Comparison of ENCODE assay signal across 8 cellular contexts in the genomic region with DNA sequence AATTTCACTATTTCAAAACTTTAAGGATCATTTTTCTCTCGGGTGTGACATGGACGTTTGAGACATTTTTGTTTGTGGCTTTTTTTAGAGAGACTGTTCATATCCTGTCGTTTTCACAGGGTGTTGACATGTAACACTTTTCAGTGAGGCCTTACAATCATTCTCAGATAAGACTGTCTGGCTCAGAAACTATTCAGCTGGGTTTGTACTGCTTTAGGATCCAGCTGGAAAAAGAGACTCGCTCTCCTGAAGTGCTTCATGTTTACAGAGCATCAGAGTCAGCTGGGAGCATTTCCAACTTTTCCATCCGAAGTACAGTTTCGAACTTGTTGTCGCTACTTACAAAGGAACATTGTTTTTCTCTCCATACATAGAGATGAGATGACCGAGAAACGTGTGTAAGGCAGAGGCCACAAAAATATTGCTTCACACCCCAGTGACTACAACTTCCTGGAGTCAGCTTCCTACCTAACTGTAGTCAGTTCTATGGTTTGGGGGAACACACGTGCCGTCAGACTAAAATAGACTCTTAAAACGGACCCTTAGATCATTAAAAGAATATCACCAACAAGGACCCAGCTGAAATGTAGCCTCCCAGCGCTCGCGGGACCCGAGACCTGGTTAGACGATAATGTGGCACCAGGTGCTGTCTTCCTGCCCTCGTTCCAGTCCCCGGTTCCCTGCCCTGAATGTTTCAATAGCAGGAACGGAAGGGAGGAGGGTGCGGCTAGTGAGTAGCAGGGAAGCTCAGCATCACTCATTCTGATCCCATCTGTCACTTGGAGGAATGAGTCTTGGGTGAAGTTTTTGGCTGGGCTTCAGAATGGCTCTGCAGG.
DNase-seq lines count a peak whose midpoint lies in the region; ATAC-seq, FAIRE-seq and TF ChIP-seq lines count a peak whose summit lies in the region.

No MANE protein-coding gene starts in this region.

- peaks cover 54% of the 10 kb centered on the region for H3K4me1 ChIP-seq in left ventricle myocardium inferior

- peak overlapping the region; percentile 80 for H3K27ac ChIP-seq in left ventricle myocardium inferior (replicated peaks)

- peaks cover 18% of the 10 kb centered on the region for H3K36me3 ChIP-seq in left ventricle myocardium inferior

- DNase-seq in stimulated activated CD4-positive, alpha-beta T cell treated with anti-CD3 and anti-CD28 coated beads, Interleukin-15, amount 100 ng/mL, for 24 hours, result peak; percentile 55
- DNase-seq in stimulated activated CD4-positive, alpha-beta T cell treated with anti-CD3 and anti-CD28 coated beads, Interleukin-12 subunit alpha, Interleukin-12 subunit beta, amount 100 ng/mL, for 4 hours, result no peak
- DNase-seq in left ventricle myocardium inferior (no peak), D721Med (ENCODE audit: insufficient read length, low spot score) (no peak), NCI-H2107 treated with DMSO at 0.1 percent for 48 hours (lab: John Stamatoyannopoulos, UW; ENCODE audit: unreplicated experiment) (no peak)

- H3K36me3 Mint-ChIP-seq in activated T-helper 17 cell treated with anti-CD3 and anti-CD28 coated beads, Interleukin-2, amount 50 U/mL, for 72 hours (ENCODE audit: low read depth), result peaks cover 59% of the 10 kb centered on the region
- peaks cover 19% of the 10 kb centered on the region for H3K36me3 Mint-ChIP-seq in stimulated activated memory B cell treated with anti-CD40 and anti-IgM and Interleukin-4, amounts not matched to agents 10 μg/mL and 1 μg/mL and 100 μg/mL, for 72 hours

- H3K9me3 ChIP-seq in left ventricle myocardium inferior (replicated peaks), result no peaks in the 10 kb centered on the region

- H3K4me1 Mint-ChIP-seq in activated T-helper 17 cell treated with anti-CD3 and anti-CD28 coated beads, Interleukin-2, amount 50 U/mL, for 72 hours, result peaks cover 16% of the 10 kb centered on the region
- H3K4me1 Mint-ChIP-seq in stimulated activated memory B cell treated with anti-CD40 and anti-IgM and Interleukin-4, amounts not matched to agents 10 μg/mL and 1 μg/mL and 100 μg/mL, for 72 hours, result peaks cover 62% of the 10 kb centered on the region

- H3K27ac Mint-ChIP-seq in activated T-helper 17 cell treated with anti-CD3 and anti-CD28 coated beads, Interleukin-2, amount 50 U/mL, for 72 hours, result peak overlapping the region; percentile 97
- peak overlapping the region; percentile 85 for H3K27ac Mint-ChIP-seq in stimulated activated memory B cell treated with anti-CD40 and anti-IgM and Interleukin-4, amounts not matched to agents 10 μg/mL and 1 μg/mL and 100 μg/mL, for 72 hours

- no peaks in the 10 kb centered on the region for H3K27me3 ChIP-seq in left ventricle myocardium inferior (ENCODE audit: low read depth)

- H3K27me3 Mint-ChIP-seq in activated T-helper 17 cell treated with anti-CD3 and anti-CD28 coated beads, Interleukin-2, amount 50 U/mL, for 72 hours, result no peaks in the 10 kb centered on the region
- no peaks in the 10 kb centered on the region for H3K27me3 Mint-ChIP-seq in stimulated activated memory B cell treated with anti-CD40 and anti-IgM and Interleukin-4, amounts not matched to agents 10 μg/mL and 1 μg/mL and 100 μg/mL, for 72 hours

- intact Hi-C loops in left ventricle myocardium inferior (cut with micrococcal nuclease), result no loop called here

- H3K4me3 ChIP-seq in left ventricle myocardium inferior, result peak overlapping the region; percentile 55

- H3K4me3 Mint-ChIP-seq in activated T-helper 17 cell treated with anti-CD3 and anti-CD28 coated beads, Interleukin-2, amount 50 U/mL, for 72 hours, result peak overlapping the region; percentile 93
- peak overlapping the region; percentile 87 for H3K4me3 Mint-ChIP-seq in stimulated activated memory B cell treated with anti-CD40 and anti-IgM and Interleukin-4, amounts not matched to agents 10 μg/mL and 1 μg/mL and 100 μg/mL, for 72 hours

- H3K9me3 Mint-ChIP-seq in activated T-helper 17 cell treated with anti-CD3 and anti-CD28 coated beads, Interleukin-2, amount 50 U/mL, for 72 hours, result no peaks in the 10 kb centered on the region
- H3K9me3 Mint-ChIP-seq in stimulated activated memory B cell treated with anti-CD40 and anti-IgM and Interleukin-4, amounts not matched to agents 10 μg/mL and 1 μg/mL and 100 μg/mL, for 72 hours, result peaks cover 3% of the 10 kb centered on the region

- TF ChIP-seq CTCF in left ventricle myocardium inferior (IDR thresholded peaks at IDR 0.05; ENCODE audit: borderline replicate concordance), result no peak
- TF ChIP-seq CTCF in D721Med (IDR thresholded peaks at IDR 0.05; ENCODE audit: insufficient read depth, missing control alignments), result no peak

- ATAC-seq in HG03575 (IDR thresholded peaks at IDR 0.05; ENCODE audit: extremely low read depth, insufficient number of reproducible peaks, low FRiP score, unreplicated experiment), result peak; percentile 40
- ATAC-seq in activated T-helper 17 cell treated with anti-CD3 and anti-CD28 coated beads, Interleukin-2, amount 50 U/mL, for 72 hours (replicated peaks), result peak; percentile 58
- peak; percentile 14 for ATAC-seq in stimulated activated memory B cell treated with anti-CD40 and anti-IgM and Interleukin-4, amounts not matched to agents 10 μg/mL and 1 μg/mL and 100 μg/mL, for 72 hours

- FAIRE-seq in D721Med (lab: Jason Lieb, UNC), result no peak
